Comparison of ENCODE assay signal across 2 cellular contexts in genomic region chr12:8785499-8785898, GRCh38.
A peak's percentile ranks its signal among the peaks of the same experiment; 100 is the strongest.
TF ChIP-seq lines count a peak whose summit lies in the region.

No MANE protein-coding gene starts in this region.

TF ChIP-seq in HepG2, 621 proteins besides CTCF, POLR2A, EP300 and RAD21:
- TF ChIP-seq ATF7 (IDR thresholded peaks at IDR 0.05) (peak; percentile 56; the same call in 1 of the 2 replicates), ATF7 (CRISPR knock-in tag; IDR thresholded peaks at IDR 0.05) (no peak), KDM5B (CRISPR knock-in tag; IDR thresholded peaks at IDR 0.05; ENCODE audit: borderline replicate concordance) (no peak)

TF ChIP-seq in H1, 55 proteins besides CTCF, POLR2A, EP300 and RAD21:
- no peak for TF ChIP-seq SIN3A (conservative IDR thresholded peaks at IDR 0.05 in 1 of 2, IDR thresholded peaks at IDR 0.05 in 1 of 2; ENCODE audit: low read depth in 1 of 2, low read length in 2 of 2)
- TF ChIP-seq EZH2 (IDR thresholded peaks at IDR 0.05; ENCODE audit: low read depth, low read length, severe bottlenecking): no peak
- TF ChIP-seq MAFK (IDR thresholded peaks at IDR 0.05; ENCODE audit: low read depth, low read length): no peak
- no peak for TF ChIP-seq BRCA1 (IDR thresholded peaks at IDR 0.05; ENCODE audit: low read depth, low read length)
- no peak for TF ChIP-seq RBBP5 (IDR thresholded peaks at IDR 0.05; ENCODE audit: borderline replicate concordance, low read depth, low read length)
- no peak for TF ChIP-seq USF2 (IDR thresholded peaks at IDR 0.05; ENCODE audit: low read length)
- no peak for TF ChIP-seq GTF2F1 (IDR thresholded peaks at IDR 0.05; ENCODE audit: borderline replicate concordance, low read depth, low read length)
